Comparison of ENCODE assay signal across 16 cellular contexts in genomic region chr2:131005229-131005935, GRCh38.
DNase-seq lines count a peak whose midpoint lies in the region; ATAC-seq and TF ChIP-seq lines count a peak whose summit lies in the region.
"Had no signal": no experiment of that assay in that cellular context is flagged by ENCODE, and none has a peak within 500 bp of the region (broad histone marks: within the 10 kb centered on the region; RNA-seq: fewer than 3 reads in every experiment).

No MANE protein-coding gene starts in this region.

- DNase-seq in activated CD4-positive, alpha-beta T cell treated with anti-CD3 and anti-CD28 coated beads, Interleukin-2, amount 10 ng/mL, durations not matched to agents 24 days and 14 days, result peak; percentile 48
- DNase-seq in activated CD4-positive, alpha-beta T cell treated with anti-CD3 and anti-CD28 coated beads, Interleukin-2, amount 10 ng/mL, durations not matched to agents 7 days and 5 days, result no peak
- DNase-seq in WTC11 (ENCODE audit: low spot score) (no peak), neuronal stem cell (ENCODE audit: low spot score) (no peak), aorta (no peak), Calu3 (no peak), hepatocyte (ENCODE audit: low spot score) (no peak)
- DNase-seq: 8988T; BE2C; C1 segment of cervical spinal cord; CD4-positive, CD25-positive, alpha-beta regulatory T cell; CD8-positive, alpha-beta memory T cell; COR-L47; GDM1; H9 had no signal

- H4K8ac ChIP-seq in neuronal stem cell (ENCODE audit: low read depth, low read length), result no peak overlapping the region

- no peak overlapping the region for H3K4ac ChIP-seq in neuronal stem cell (ENCODE audit: low read length)

- H3K18ac ChIP-seq in neuronal stem cell (ENCODE audit: low read length), result no peak overlapping the region

- peak overlapping the region; percentile 6 for H3K23ac ChIP-seq in neuronal stem cell (ENCODE audit: low read depth, low read length, poor library complexity)

- no peak overlapping the region for H3K4me3 ChIP-seq in neuronal stem cell (ENCODE audit: low read length in 2 of 2)
- no peak overlapping the region for H3K4me3 ChIP-seq in aorta (ENCODE audit: low read length in 2 of 2)
- H3K4me3 ChIP-seq in hepatocyte, result no peak overlapping the region

- no TSS peak for BruUV-seq in Calu3 (replicated peaks; lab: Mats Ljungman, UMichigan)

- H3K4me1 ChIP-seq in neuronal stem cell (ENCODE audit: control insufficient read depth in 2 of 2, insufficient read depth in 1 of 2, low read depth in 1 of 2, low read length in 2 of 2) (peaks cover 0 to 2% of the 10 kb centered on the region in 2 donors), aorta (ENCODE audit: control insufficient read depth in 1 of 2, insufficient read depth in 2 of 2, low read length in 2 of 2) (no peaks in the 10 kb centered on the region), hepatocyte (ENCODE audit: insufficient read depth) (no peaks in the 10 kb centered on the region)
- H3K4me1 ChIP-seq: BE2C had no signal

- TF ChIP-seq CTCF in WTC11 (IDR thresholded peaks at IDR 0.05) (no peak), Calu3 (IDR thresholded peaks at IDR 0.05; ENCODE audit: unreplicated experiment) (no peak), hepatocyte (IDR thresholded peaks at IDR 0.05; ENCODE audit: poor library complexity) (no peak)

- no peak overlapping the region for H3K4me3 Mint-ChIP-seq in activated CD4-positive, alpha-beta T cell treated with anti-CD3 and anti-CD28 coated beads, Interleukin-2, amount 10 ng/mL, durations not matched to agents 24 days and 14 days
- H3K4me3 Mint-ChIP-seq in activated CD4-positive, alpha-beta T cell treated with anti-CD3 and anti-CD28 coated beads, Interleukin-2, amount 10 ng/mL, durations not matched to agents 7 days and 5 days, result no peak overlapping the region
- H3K4me3 Mint-ChIP-seq in WTC11 (no peak overlapping the region), Calu3 (ENCODE audit: low read depth, unreplicated experiment) (no peak overlapping the region)
- H3K4me3 Mint-ChIP-seq: CD4-positive, CD25-positive, alpha-beta regulatory T cell; CD8-positive, alpha-beta memory T cell; H9 had no signal

- no peak overlapping the region for H3K27ac Mint-ChIP-seq in activated CD4-positive, alpha-beta T cell treated with anti-CD3 and anti-CD28 coated beads, Interleukin-2, amount 10 ng/mL, durations not matched to agents 24 days and 14 days
- H3K27ac Mint-ChIP-seq in activated CD4-positive, alpha-beta T cell treated with anti-CD3 and anti-CD28 coated beads, Interleukin-2, amount 10 ng/mL, durations not matched to agents 7 days and 5 days, result no peak overlapping the region
- H3K27ac Mint-ChIP-seq in WTC11 (no peak overlapping the region), Calu3 (ENCODE audit: unreplicated experiment) (no peak overlapping the region)
- H3K27ac Mint-ChIP-seq: CD4-positive, CD25-positive, alpha-beta regulatory T cell had no signal

- H2AFZ ChIP-seq in neuronal stem cell (ENCODE audit: low read length) (no peak overlapping the region), hepatocyte (no peak overlapping the region)

- POLR2A ChIA-PET in activated CD4-positive, alpha-beta T cell treated with anti-CD3 and anti-CD28 coated beads, Interleukin-2, amount 10 ng/mL, durations not matched to agents 7 days and 5 days (lab: Charles Lee), result no interaction called here
- POLR2A ChIA-PET in WTC11 (lab: Charles Lee), result no interaction called here

- no peak overlapping the region for H2BK12ac ChIP-seq in neuronal stem cell (ENCODE audit: low read length)

- no peak overlapping the region for H2BK5ac ChIP-seq in neuronal stem cell (ENCODE audit: low read length)

- ATAC-seq in WTC11, result peak; percentile 38
- ATAC-seq in aorta (ENCODE audit: low FRiP score), result peak; percentile 33
- ATAC-seq in HG03565 (IDR thresholded peaks at IDR 0.05; ENCODE audit: unreplicated experiment), result no peak

- intact Hi-C loops in activated CD4-positive, alpha-beta T cell treated with anti-CD3 and anti-CD28 coated beads, Interleukin-2, amount 10 ng/mL, durations not matched to agents 24 days and 14 days (cut with micrococcal nuclease), result no loop called here
- intact Hi-C loops in aorta (cut with DNase I) (no loop called here), Calu3 (cut with micrococcal nuclease; ENCODE audit: unreplicated experiment) (no loop called here)

- H3K9me3 ChIP-seq in neuronal stem cell (replicated peaks in 1 of 2; ENCODE audit: control insufficient read depth in 2 of 2, insufficient read depth in 1 of 2, low read depth in 1 of 2, low read length in 2 of 2), result peaks cover 0 to 2% of the 10 kb centered on the region in 2 donors
- H3K9me3 ChIP-seq in aorta (ENCODE audit: control insufficient read depth, low read length), result no peaks in the 10 kb centered on the region
- H3K9me3 ChIP-seq in hepatocyte (ENCODE audit: low read depth), result no peaks in the 10 kb centered on the region
- H3K9me3 ChIP-seq: BE2C had no signal

- H3K27ac ChIP-seq in neuronal stem cell (replicated peaks; ENCODE audit: low read length), result no peak overlapping the region
- H3K27ac ChIP-seq in aorta (ENCODE audit: low read depth in 1 of 2, low read length in 2 of 2), result no peak overlapping the region
- H3K27ac ChIP-seq in hepatocyte, result no peak overlapping the region

- no peaks in the 10 kb centered on the region for H3K36me3 Mint-ChIP-seq in activated CD4-positive, alpha-beta T cell treated with anti-CD3 and anti-CD28 coated beads, Interleukin-2, amount 10 ng/mL, durations not matched to agents 24 days and 14 days (ENCODE audit: low read depth)
- peaks cover 5% of the 10 kb centered on the region for H3K36me3 Mint-ChIP-seq in activated CD4-positive, alpha-beta T cell treated with anti-CD3 and anti-CD28 coated beads, Interleukin-2, amount 10 ng/mL, durations not matched to agents 7 days and 5 days (ENCODE audit: low read depth)
- H3K36me3 Mint-ChIP-seq in WTC11 (no peaks in the 10 kb centered on the region), Calu3 (ENCODE audit: insufficient read depth, unreplicated experiment) (no peaks in the 10 kb centered on the region)
- H3K36me3 Mint-ChIP-seq: CD4-positive, CD25-positive, alpha-beta regulatory T cell; CD8-positive, alpha-beta memory T cell had no signal

- no peak overlapping the region for H3K9ac ChIP-seq in neuronal stem cell (ENCODE audit: low read depth, low read length, poor library complexity)

- H3K9me3 Mint-ChIP-seq in activated CD4-positive, alpha-beta T cell treated with anti-CD3 and anti-CD28 coated beads, Interleukin-2, amount 10 ng/mL, durations not matched to agents 24 days and 14 days, result no peaks in the 10 kb centered on the region
- peaks cover 3% of the 10 kb centered on the region for H3K9me3 Mint-ChIP-seq in activated CD4-positive, alpha-beta T cell treated with anti-CD3 and anti-CD28 coated beads, Interleukin-2, amount 10 ng/mL, durations not matched to agents 7 days and 5 days
- H3K9me3 Mint-ChIP-seq in WTC11 (no peaks in the 10 kb centered on the region), Calu3 (ENCODE audit: low read depth, unreplicated experiment) (no peaks in the 10 kb centered on the region)
- H3K9me3 Mint-ChIP-seq: CD8-positive, alpha-beta memory T cell; H9 had no signal

- H3K14ac ChIP-seq in neuronal stem cell (ENCODE audit: low read length), result no peak overlapping the region

- H3K4me2 ChIP-seq in neuronal stem cell (ENCODE audit: insufficient read depth, low read length, poor library complexity, severe bottlenecking) (no peak overlapping the region), hepatocyte (no peak overlapping the region)

- H4K91ac ChIP-seq in neuronal stem cell (ENCODE audit: low read depth, low read length, poor library complexity), result no peak overlapping the region

- no peak overlapping the region for H2BK120ac ChIP-seq in neuronal stem cell (ENCODE audit: low read depth, low read length)

- H4K20me1 ChIP-seq in hepatocyte (ENCODE audit: insufficient read depth, poor library complexity, severe bottlenecking), result no peaks in the 10 kb centered on the region

- H2BK15ac ChIP-seq in neuronal stem cell (ENCODE audit: low read length), result no peak overlapping the region

- H3K4me1 Mint-ChIP-seq in activated CD4-positive, alpha-beta T cell treated with anti-CD3 and anti-CD28 coated beads, Interleukin-2, amount 10 ng/mL, durations not matched to agents 24 days and 14 days, result peaks cover 10% of the 10 kb centered on the region
- H3K4me1 Mint-ChIP-seq in activated CD4-positive, alpha-beta T cell treated with anti-CD3 and anti-CD28 coated beads, Interleukin-2, amount 10 ng/mL, durations not matched to agents 7 days and 5 days, result peaks cover 15% of the 10 kb centered on the region
- peaks cover 9% of the 10 kb centered on the region; the same call in 1 of the 2 replicates for H3K4me1 Mint-ChIP-seq in WTC11
- no peaks in the 10 kb centered on the region for H3K4me1 Mint-ChIP-seq in Calu3 (ENCODE audit: low read depth, unreplicated experiment)
- H3K4me1 Mint-ChIP-seq: CD4-positive, CD25-positive, alpha-beta regulatory T cell had no signal

- no peaks in the 10 kb centered on the region for H3K79me2 ChIP-seq in hepatocyte

- H3K27me3 Mint-ChIP-seq in activated CD4-positive, alpha-beta T cell treated with anti-CD3 and anti-CD28 coated beads, Interleukin-2, amount 10 ng/mL, durations not matched to agents 24 days and 14 days, result peaks cover 22% of the 10 kb centered on the region
- peaks cover 26% of the 10 kb centered on the region for H3K27me3 Mint-ChIP-seq in activated CD4-positive, alpha-beta T cell treated with anti-CD3 and anti-CD28 coated beads, Interleukin-2, amount 10 ng/mL, durations not matched to agents 7 days and 5 days
- no peaks in the 10 kb centered on the region for H3K27me3 Mint-ChIP-seq in WTC11 (ENCODE audit: low read depth)
- peaks cover 6% of the 10 kb centered on the region for H3K27me3 Mint-ChIP-seq in Calu3 (ENCODE audit: unreplicated experiment)

- WGBS in neuronal stem cell (ENCODE audit: extremely low coverage in 2 of 2, insufficient read length in 2 of 2, insufficient replicate concordance in 1 of 2), 2 donors, result no CpG with 5 or more reads among the region's 15 CpGs
- 82 to 83% methylated on average over 15 of the region's 15 CpGs for WGBS in aorta, 2 donors
- 87% methylated on average over 15 of the region's 15 CpGs for WGBS in hepatocyte (ENCODE audit: low lambda C conversion rate, missing lambda C conversion rate)

- peaks cover 0 to 32% (median 0%) of the 10 kb centered on the region in 3 experiments for H3K27me3 ChIP-seq in neuronal stem cell (ENCODE audit: control insufficient read depth in 3 of 3, insufficient read depth in 3 of 3, low read depth in 1 of 3, low read length in 3 of 3)
- H3K27me3 ChIP-seq in aorta (ENCODE audit: control insufficient read depth in 1 of 2, insufficient read depth in 2 of 2, low read length in 1 of 2), result no peaks in the 10 kb centered on the region
- peaks cover 8% of the 10 kb centered on the region for H3K27me3 ChIP-seq in hepatocyte
- H3K27me3 ChIP-seq: BE2C had no signal

- H3K36me3 ChIP-seq in neuronal stem cell (replicated peaks in 1 of 2; ENCODE audit: control insufficient read depth in 2 of 2, insufficient read depth in 2 of 2, low read length in 2 of 2) (no peaks in the 10 kb centered on the region), aorta (ENCODE audit: control insufficient read depth in 1 of 2, insufficient read depth in 2 of 2, low read length in 1 of 2) (no peaks in the 10 kb centered on the region), hepatocyte (replicated peaks; ENCODE audit: insufficient read depth, low read depth) (no peaks in the 10 kb centered on the region)
- H3K36me3 ChIP-seq: BE2C had no signal

- CTCF ChIA-PET in activated CD4-positive, alpha-beta T cell treated with anti-CD3 and anti-CD28 coated beads, Interleukin-2, amount 10 ng/mL, durations not matched to agents 7 days and 5 days (lab: Charles Lee), result no interaction called here
- CTCF ChIA-PET in WTC11 (lab: Charles Lee), result interaction anchor here (1.2 to 2.8 kb wide), 2 partner anchors 10 to 632 kb away, joined by 3 to 10 read pairs; no protein-coding TSS in a partner anchor
- CTCF ChIA-PET in Calu3 (lab: Charles Lee), result no interaction called here

- H3K9me2 ChIP-seq in hepatocyte (replicated peaks; ENCODE audit: insufficient read depth), result no peaks in the 10 kb centered on the region

- H2AK5ac ChIP-seq in neuronal stem cell (ENCODE audit: low read depth, low read length), result no peak overlapping the region

- no peaks in the 10 kb centered on the region for H3K79me1 ChIP-seq in neuronal stem cell (ENCODE audit: low read depth, low read length)
